Comparison of ENCODE assay signal across 1 cellular context in genomic region chr1:240285541-240285940, GRCh38.
TF ChIP-seq lines count a peak whose summit lies in the region.

No MANE protein-coding gene starts in this region.

TF ChIP-seq in HEK293, 187 proteins besides CTCF, POLR2A, EP300 and RAD21 (continued from another document):
- TF ChIP-seq HIC1 (tag by site-specific recombination; IDR thresholded peaks at IDR 0.05) (no peak), TSHZ1 (tag by site-specific recombination; IDR thresholded peaks at IDR 0.05; ENCODE audit: borderline replicate concordance) (no peak), EGR2 (tag by site-specific recombination; IDR thresholded peaks at IDR 0.05; ENCODE audit: low read depth) (peak; percentile 48; the same call in 1 of the 2 replicates), ZNF843 (tag by site-specific recombination; IDR thresholded peaks at IDR 0.05) (no peak), PRDM10 (tag by site-specific recombination; IDR thresholded peaks at IDR 0.05) (no peak), ZNF514 (tag by site-specific recombination; IDR thresholded peaks at IDR 0.05) (no peak), ZBTB48 (tag by site-specific recombination; IDR thresholded peaks at IDR 0.05) (no peak), ZNF571 (tag by site-specific recombination; IDR thresholded peaks at IDR 0.05) (no peak)
